10 cellular contexts compared by ENCODE assay signal in the genomic region with DNA sequence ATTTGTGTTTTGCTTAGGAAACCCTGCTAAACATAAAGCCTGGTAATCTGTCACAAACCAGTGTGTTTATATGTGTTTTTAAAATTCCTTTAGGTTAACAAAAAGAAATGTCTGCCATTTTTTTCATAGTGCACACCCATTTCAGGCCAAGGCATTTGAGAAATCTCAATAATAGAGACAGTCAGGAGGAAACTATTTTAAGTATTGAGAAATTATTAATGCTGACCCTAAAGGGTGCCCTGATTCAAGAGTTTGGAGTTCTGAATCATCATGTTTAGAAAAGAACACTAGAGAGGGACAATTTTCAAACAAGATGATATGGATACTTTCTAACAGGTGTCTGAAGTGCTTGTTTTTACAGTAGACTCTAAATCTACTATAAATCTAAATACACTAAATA. TPM values are rescaled to one million over a fixed set of nuclear protein-coding genes. Genes with fewer than 3 reads are reported as not detected.
"Had no signal": no experiment of that assay in that cellular context is flagged by ENCODE, and none has a peak within 500 bp of the region (broad histone marks: within the 10 kb centered on the region; RNA-seq: fewer than 3 reads in every experiment).

No MANE protein-coding gene starts in this region.

- H3K4me1 ChIP-seq: HAP-1 had no signal

- ATAC-seq: HCT116, HepG2, K562 had no signal

- H3K36me3 ChIP-seq: HAP-1 had no signal

- H3K9ac ChIP-seq: GM23248 had no signal

- H3K27ac ChIP-seq: GM23248, HL-60 had no signal

- DNase-seq: GM23248, GOT3, H7, HFFc6, KG1 had no signal

- H3K4me3 ChIP-seq: GM23248, HAP-1, K562 had no signal

- H2AFZ ChIP-seq: GM23248 had no signal

- H3K9me3 ChIP-seq: HAP-1 had no signal

RNA-seq across cellular contexts. Expression of gene MALRD1, which starts 28.7 kb away (rescaled TPM):
- polyA plus RNA-seq: K562 had no signal
